ENCODE assay signal across 32 cellular contexts in the genomic region with DNA sequence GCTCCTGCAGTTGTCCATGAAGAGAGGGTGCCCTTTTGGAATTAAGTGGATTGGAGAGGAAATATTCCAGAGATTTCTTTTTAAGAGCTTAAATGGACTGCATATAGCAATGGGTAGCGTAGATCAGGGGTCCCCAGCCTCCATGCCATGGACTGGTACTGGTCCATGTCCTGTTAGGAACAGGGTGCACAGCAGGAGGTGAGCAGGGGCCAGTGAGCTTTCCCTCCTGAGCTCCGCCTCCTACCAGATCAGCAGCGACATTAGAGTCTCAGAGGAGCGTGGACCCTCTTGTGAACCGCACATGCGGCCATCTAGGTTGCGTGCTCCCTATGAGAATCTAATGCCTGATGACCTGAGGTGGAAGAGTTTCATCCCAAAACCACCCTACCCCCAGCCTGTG. TPM values are rescaled to one million over a fixed set of nuclear protein-coding genes. Genes with fewer than 3 reads are reported as not detected.
"Had no signal": no experiment of that assay in that cellular context is flagged by ENCODE, and none has a peak within 500 bp of the region (broad histone marks: within the 10 kb centered on the region; RNA-seq: fewer than 3 reads in every experiment).

No MANE protein-coding gene starts in this region.

- H3K4me3 Mint-ChIP-seq: naive thymus-derived CD8-positive, alpha-beta T cell; natural killer cell treated with Interleukin-12 subunit alpha and Interleukin-12 subunit beta and Interleukin-15 and Interleukin-18, amount 100 ng/mL, for 72 hours; nephron progenitor cell; neural crest cell; stimulated activated naive B cell treated with anti-CD40 and anti-IgM and Interleukin-4, amounts not matched to agents 10 μg/mL and 1 μg/mL and 100 μg/mL, for 72 hours; stimulated activated naive CD8-positive, alpha-beta T cell treated with anti-CD3 and anti-CD28 coated beads, Interleukin-15, Interleukin-2, amounts not matched to agents 100 ng/mL and 50 ng/mL, for 24 hours had no signal

- H3K9ac ChIP-seq: parathyroid adenoma had no signal

- H3K27me3 ChIP-seq: ovary, right lobe of liver, spleen, stomach, thyroid gland, tibial nerve, upper lobe of left lung, vagina had no signal

- H3K9me3 Mint-ChIP-seq: natural killer cell treated with Interleukin-12 subunit alpha and Interleukin-12 subunit beta and Interleukin-15 and Interleukin-18, amount 100 ng/mL, for 72 hours; stimulated activated naive CD8-positive, alpha-beta T cell treated with anti-CD3 and anti-CD28 coated beads, Interleukin-15, Interleukin-2, amounts not matched to agents 100 ng/mL and 50 ng/mL, for 24 hours had no signal

- H2AFZ ChIP-seq: parathyroid adenoma had no signal

- ATAC-seq: naive thymus-derived CD8-positive, alpha-beta T cell; natural killer cell treated with Interleukin-12 subunit alpha and Interleukin-12 subunit beta and Interleukin-15 and Interleukin-18, amount 100 ng/mL, for 72 hours; psoas muscle; right cardiac atrium; right lobe of liver; stimulated activated naive B cell treated with anti-CD40 and anti-IgM and Interleukin-4, amounts not matched to agents 10 μg/mL and 1 μg/mL and 100 μg/mL, for 72 hours had no signal

- H3K4me1 ChIP-seq: parathyroid adenoma, psoas muscle, right lobe of liver, spleen, stomach, thyroid gland, tibial nerve, upper lobe of left lung, vagina had no signal

- H3K4me3 ChIP-seq: ovary, psoas muscle, right lobe of liver, skin epidermis, smooth muscle cell, spleen, stomach, thoracic aorta, thyroid gland, tibial nerve, upper lobe of left lung, vagina had no signal

- H3K4me1 Mint-ChIP-seq: naive thymus-derived CD8-positive, alpha-beta T cell; stimulated activated naive B cell treated with anti-CD40 and anti-IgM and Interleukin-4, amounts not matched to agents 10 μg/mL and 1 μg/mL and 100 μg/mL, for 72 hours had no signal

- H3K4me2 ChIP-seq: smooth muscle cell had no signal

- H3K27me3 Mint-ChIP-seq: natural killer cell treated with Interleukin-12 subunit alpha and Interleukin-12 subunit beta and Interleukin-15 and Interleukin-18, amount 100 ng/mL, for 72 hours; stimulated activated naive B cell treated with anti-CD40 and anti-IgM and Interleukin-4, amounts not matched to agents 10 μg/mL and 1 μg/mL and 100 μg/mL, for 72 hours had no signal

- H3K27ac ChIP-seq: ovary, parathyroid adenoma, psoas muscle, right lobe of liver, skin epidermis, spleen, stomach, thoracic aorta, thyroid gland, tibial nerve, upper lobe of left lung, vagina had no signal

- DNase-seq: naive thymus-derived CD8-positive, alpha-beta T cell; nephron progenitor cell; occipital lobe; ovary; posterior cingulate gyrus; psoas muscle; right lobe of liver; spleen; stimulated activated CD4-positive, alpha-beta T cell treated with anti-CD3 and anti-CD28 coated beads, Interleukin-12 subunit alpha, Interleukin-12 subunit beta, amount 100 ng/mL, for 4 hours; stimulated activated CD4-positive, alpha-beta T cell treated with anti-CD3 and anti-CD28 coated beads, Interleukin-1b, Interleukin-23, amount 100 ng/mL, for 48 hours; stimulated activated CD4-positive, alpha-beta T cell treated with anti-CD3 and anti-CD28 coated beads, Interleukin-4, amount 100 ng/mL, for 1 hour; stimulated activated CD4-positive, alpha-beta T cell treated with anti-CD3 and anti-CD28 coated beads, Interleukin-4, amount 100 ng/mL, for 4 hours; stimulated activated CD8-positive, alpha-beta memory T cell treated with anti-CD3 and anti-CD28 coated beads, Interleukin-4, amount 100 ng/mL, for 48 hours; stimulated activated naive B cell treated with anti-CD40 and anti-IgM and Interleukin-4, amounts not matched to agents 10 μg/mL and 1 μg/mL and 100 μg/mL, for 72 hours; stimulated activated naive CD4-positive, alpha-beta T cell treated with Interleukin-2 at 50 U/mL for 16 hours; stomach; thyroid gland; trophoblast cell; upper lobe of left lung had no signal

- H3K36me3 Mint-ChIP-seq: naive thymus-derived CD8-positive, alpha-beta T cell; natural killer cell treated with Interleukin-12 subunit alpha and Interleukin-12 subunit beta and Interleukin-15 and Interleukin-18, amount 100 ng/mL, for 72 hours; stimulated activated naive B cell treated with anti-CD40 and anti-IgM and Interleukin-4, amounts not matched to agents 10 μg/mL and 1 μg/mL and 100 μg/mL, for 72 hours had no signal

- H3K9me3 ChIP-seq: ovary, psoas muscle, right lobe of liver, stomach, thoracic aorta, thyroid gland, upper lobe of left lung, vagina had no signal

- H3K36me3 ChIP-seq: ovary, right lobe of liver, spleen, stomach, thoracic aorta, thyroid gland, tibial nerve, upper lobe of left lung, vagina had no signal

- H3K27ac Mint-ChIP-seq: naive thymus-derived CD8-positive, alpha-beta T cell; natural killer cell treated with Interleukin-12 subunit alpha and Interleukin-12 subunit beta and Interleukin-15 and Interleukin-18, amount 100 ng/mL, for 72 hours; nephron progenitor cell; progenitor cell of endocrine pancreas; stimulated activated naive B cell treated with anti-CD40 and anti-IgM and Interleukin-4, amounts not matched to agents 10 μg/mL and 1 μg/mL and 100 μg/mL, for 72 hours; stimulated activated naive CD8-positive, alpha-beta T cell treated with anti-CD3 and anti-CD28 coated beads, Interleukin-15, Interleukin-2, amounts not matched to agents 100 ng/mL and 50 ng/mL, for 24 hours had no signal

RNA-seq across cellular contexts. Expression of gene KIF25, which starts 12.3 kb away (rescaled TPM):
- total RNA-seq: naive thymus-derived CD8-positive, alpha-beta T cell; natural killer cell treated with Interleukin-12 subunit alpha and Interleukin-12 subunit beta and Interleukin-15 and Interleukin-18, amount 100 ng/mL, for 72 hours; occipital lobe; osteoblast; progenitor cell of endocrine pancreas; thoracic aorta; thyroid gland; tibial nerve; ureter; vagina had no signal
- polyA plus RNA-seq: naive thymus-derived CD8-positive, alpha-beta T cell had no signal
